In the genomic region with DNA sequence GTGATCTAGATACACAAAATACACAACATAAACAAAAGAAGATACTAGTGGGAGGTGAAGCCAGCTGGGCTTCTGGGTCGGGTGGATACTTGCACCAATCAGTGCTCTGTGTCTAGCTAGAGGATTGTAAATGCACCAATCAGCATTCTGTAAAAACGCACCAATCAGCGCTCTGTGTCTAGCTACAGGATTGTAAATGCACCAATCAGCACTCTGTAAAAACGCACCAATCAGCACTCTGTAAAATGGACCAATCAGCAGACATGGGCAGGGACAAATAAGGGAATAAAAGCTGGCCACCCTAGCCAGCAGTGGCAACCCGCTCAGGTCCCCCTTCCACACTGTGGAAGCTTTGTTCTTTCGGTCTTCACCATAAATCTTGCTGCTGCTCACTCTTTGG, we compare ENCODE assay signal across 17 cellular contexts. TPM values are rescaled to one million over a fixed set of nuclear protein-coding genes. Genes with fewer than 3 reads are reported as not detected.
"Had no signal": no experiment of that assay in that cellular context is flagged by ENCODE, and none has a peak within 500 bp of the region (broad histone marks: within the 10 kb centered on the region; RNA-seq: fewer than 3 reads in every experiment).

No MANE protein-coding gene starts in this region.

RNA-seq across cellular contexts. Expression of gene FAM83C, which starts 53.7 kb away (rescaled TPM):
- total RNA-seq: activated naive CD4-positive, alpha-beta T cell treated with anti-CD3 and anti-CD28 coated beads for 36 hours; activated naive CD4-positive, alpha-beta T cell treated with anti-CD3 and anti-CD28 coated beads, Interleukin-2, amount 50 U/mL, for 72 hours; activated naive CD8-positive, alpha-beta T cell treated with anti-CD3 and anti-CD28 coated beads for 36 hours; activated naive CD8-positive, alpha-beta T cell treated with anti-CD3 and anti-CD28 coated beads, Interleukin-2, amount 10 ng/mL, durations not matched to agents 7 days and 5 days; activated T-cell treated with anti-CD3 and anti-CD28 coated beads, Interleukin-2, amount 50 U/mL, for 4 hours; activated T-helper 1 cell treated with anti-CD3 and anti-CD28 coated beads, Interleukin-12 subunit alpha, Interleukin-12 subunit beta, Interleukin-2, Interleukin-4 antibody, amounts not matched to agents 30 ng/mL and 10 ng/mL and 1 ng/mL, durations not matched to agents 14 hours and 24 hours and 36 hours; activated T-helper 17 cell treated with anti-CD3 and anti-CD28 coated beads, Interleukin-2, amount 50 U/mL, for 72 hours; activated T-helper 2 cell treated with anti-CD3 and anti-CD28 coated beads, Interferon-gamma antibody, Interleukin-2, Interleukin-4, amounts not matched to agents 10 μg/mL and 5 μg/mL and 100 μg/mL, durations not matched to agents 14 hours and 24 hours and 36 hours; adrenal gland; aorta; ascending aorta; astrocyte; body of pancreas; cardiac muscle cell; cardiac septum; cerebellum; chondrocyte had no signal
- polyA plus RNA-seq: aorta, cardiac muscle cell had no signal
